Comparison of ENCODE assay signal across 15 cellular contexts in genomic region chr2:9596621-9597311, GRCh38. TPM values are rescaled to one million over a fixed set of nuclear protein-coding genes. Genes with fewer than 3 reads are reported as not detected.
DNase-seq lines count a peak whose midpoint lies in the region; ATAC-seq and TF ChIP-seq lines count a peak whose summit lies in the region.
"Had no signal": no experiment of that assay in that cellular context is flagged by ENCODE, and none has a peak within 500 bp of the region (broad histone marks: within the 10 kb centered on the region; RNA-seq: fewer than 3 reads in every experiment).

No MANE protein-coding gene starts in this region.

- H3K27me3 Mint-ChIP-seq in activated T-cell treated with anti-CD3 and anti-CD28 coated beads, Interleukin-2, amount 50 U/mL, for 24 hours: no peaks in the 10 kb centered on the region
- no peaks in the 10 kb centered on the region for H3K27me3 Mint-ChIP-seq in activated naive CD8-positive, alpha-beta T cell treated with anti-CD3 and anti-CD28 coated beads for 36 hours

- no peak overlapping the region for H3K9ac ChIP-seq in MM.1S (ENCODE audit: low read length)

- H4K20me1 ChIP-seq in MM.1S (ENCODE audit: insufficient read depth, low read length): peaks cover 25% of the 10 kb centered on the region

- 82 to 89% (median 83%) methylated on average over 10 of the region's 10 CpGs for WGBS in spleen, 5 donors

- H3K9me3 Mint-ChIP-seq in activated T-cell treated with anti-CD3 and anti-CD28 coated beads, Interleukin-2, amount 50 U/mL, for 24 hours: peaks cover 10% of the 10 kb centered on the region
- peaks cover 9% of the 10 kb centered on the region for H3K9me3 Mint-ChIP-seq in activated naive CD8-positive, alpha-beta T cell treated with anti-CD3 and anti-CD28 coated beads for 36 hours

- no peak overlapping the region for H3K4me3 ChIP-seq in MM.1S (ENCODE audit: low read length)
- H3K4me3 ChIP-seq in spleen: peak overlapping the region in 1 of 8 donors; percentile 26
- no peak overlapping the region for H3K4me3 ChIP-seq in H7 (ENCODE audit: insufficient read depth, low read depth, low read length)
- H3K4me3 ChIP-seq: sigmoid colon had no signal

- no peak for TF ChIP-seq CTCF in MM.1S (IDR thresholded peaks at IDR 0.05; ENCODE audit: low read length)
- no peak for TF ChIP-seq CTCF in spleen (IDR thresholded peaks at IDR 0.05 in 8 of 11, conservative IDR thresholded peaks at IDR 0.05 in 3 of 11)

- H3K4me2 ChIP-seq in MM.1S (ENCODE audit: low read depth, low read length): peak overlapping the region; percentile 21; the same call in 1 of the 2 replicates

- ATAC-seq in HG03442 (IDR thresholded peaks at IDR 0.05; ENCODE audit: unreplicated experiment): no peak

- H3K27ac ChIP-seq in MM.1S (ENCODE audit: low read length) (no peak overlapping the region), spleen (peak overlapping the region in 5 of 8 donors; percentile 30 to 56 (median 41))

- 0 out of 2 replicates have a peak, but pooled peaks cover 3% of the 10 kb centered on the region for H3F3A ChIP-seq in MM.1S (ENCODE audit: insufficient read depth, low read length)

- H3K4me3 Mint-ChIP-seq in activated T-cell treated with anti-CD3 and anti-CD28 coated beads, Interleukin-2, amount 50 U/mL, for 24 hours: peak overlapping the region; percentile 68
- H3K4me3 Mint-ChIP-seq in activated naive CD8-positive, alpha-beta T cell treated with anti-CD3 and anti-CD28 coated beads for 36 hours: no peak overlapping the region

- H3K36me3 ChIP-seq in MM.1S (replicated peaks; ENCODE audit: insufficient read depth, low read length) (peaks cover 10% of the 10 kb centered on the region), spleen (peaks cover 0 to 48% (median 22%) of the 10 kb centered on the region in 6 donors), H7 (replicated peaks; ENCODE audit: control insufficient read depth, insufficient read depth, low read length) (peaks cover 2% of the 10 kb centered on the region)

- no peak overlapping the region for H2AFZ ChIP-seq in MM.1S (ENCODE audit: low read length)

- H3K9me3 ChIP-seq in MM.1S (replicated peaks; ENCODE audit: insufficient read depth, low read length) (no peaks in the 10 kb centered on the region), spleen (peaks cover 9 to 28% (median 20%) of the 10 kb centered on the region in 8 donors)

- H3K4me1 Mint-ChIP-seq in activated T-cell treated with anti-CD3 and anti-CD28 coated beads, Interleukin-2, amount 50 U/mL, for 24 hours (ENCODE audit: low read depth): peaks cover 81% of the 10 kb centered on the region
- H3K4me1 Mint-ChIP-seq in activated naive CD8-positive, alpha-beta T cell treated with anti-CD3 and anti-CD28 coated beads for 36 hours: peaks cover 53% of the 10 kb centered on the region

- H3K79me2 ChIP-seq in MM.1S (ENCODE audit: low read length): peaks cover 99% of the 10 kb centered on the region

- H3K4me1 ChIP-seq in MM.1S (ENCODE audit: low read length): peaks cover 13% of the 10 kb centered on the region
- H3K4me1 ChIP-seq in spleen: peaks cover 19 to 58% (median 36%) of the 10 kb centered on the region in 6 donors

- H3K27ac Mint-ChIP-seq in activated T-cell treated with anti-CD3 and anti-CD28 coated beads, Interleukin-2, amount 50 U/mL, for 24 hours: peak overlapping the region; percentile 97
- H3K27ac Mint-ChIP-seq in activated naive CD8-positive, alpha-beta T cell treated with anti-CD3 and anti-CD28 coated beads for 36 hours: peak overlapping the region; percentile 70

- H3K27me3 ChIP-seq in MM.1S (replicated peaks; ENCODE audit: insufficient read depth, low read length) (no peaks in the 10 kb centered on the region), spleen (replicated peaks in 1 of 7) (no peaks in the 10 kb centered on the region), H7 (ENCODE audit: control insufficient read depth, insufficient read depth, low read length) (no peaks in the 10 kb centered on the region)
- H3K27me3 ChIP-seq: sigmoid colon had no signal

- TF ChIP-seq POLR2A in spleen (IDR thresholded peaks at IDR 0.05): no peak

- no peaks in the 10 kb centered on the region for H3K9me2 ChIP-seq in MM.1S (replicated peaks; ENCODE audit: insufficient read depth, low read length)

- peaks cover 73% of the 10 kb centered on the region for H3K36me3 Mint-ChIP-seq in activated T-cell treated with anti-CD3 and anti-CD28 coated beads, Interleukin-2, amount 50 U/mL, for 24 hours (ENCODE audit: low read depth)
- H3K36me3 Mint-ChIP-seq in activated naive CD8-positive, alpha-beta T cell treated with anti-CD3 and anti-CD28 coated beads for 36 hours: peaks cover 63% of the 10 kb centered on the region

- no peak for DNase-seq in activated T-cell treated with anti-CD3 and anti-CD28 coated beads, Interleukin-2, amount 50 U/mL, for 24 hours
- DNase-seq in activated T-cell treated with anti-CD3 and anti-CD28 coated beads for 4 hours (no peak), MM.1S (no peak), spleen (no peak), EL (no peak), H7 (no peak)
- no peak for DNase-seq in activated naive CD8-positive, alpha-beta T cell treated with anti-CD3 and anti-CD28 coated beads for 36 hours
- DNase-seq: activated effector memory CD4-positive, alpha-beta T cell treated with anti-CD3 and anti-CD28 coated beads, Interleukin-2, amount 50 U/mL, for 16 hours; foreskin melanocyte; Kasumi-1; NCI-H1694 treated with DMSO at 0.1 percent for 48 hours; NCI-H524; sigmoid colon; stimulated activated CD4-positive, alpha-beta T cell treated with anti-CD3 and anti-CD28 coated beads, Interleukin-4, amount 100 ng/mL, for 24 hours had no signal

- intact Hi-C loops in spleen (cut with DNase I; ENCODE audit: low total_unique reads): no loop called here

RNA-seq across cellular contexts. Expression of gene YWHAQ, which starts 34.0 kb away (rescaled TPM):
- total RNA-seq in activated naive CD8-positive, alpha-beta T cell treated with anti-CD3 and anti-CD28 coated beads for 36 hours: 100 to 1,000 TPM; 314 to 317 TPM
- 100 to 1,000 TPM; 118 to 162 (median 136) TPM for total RNA-seq in spleen
- polyA plus RNA-seq in spleen: 100 to 1,000 TPM in 2 of 3 donors, 10 to 100 TPM in 1; 69.0 to 129 (median 124) TPM
- total RNA-seq in H7 (2014; rRNA removed; shearing (Covaris generic)): 378 and 389 TPM in 2 replicates

RNA-seq across cellular contexts. Expression of gene ADAM17, which starts 41.1 kb away (rescaled TPM):
- total RNA-seq in activated naive CD8-positive, alpha-beta T cell treated with anti-CD3 and anti-CD28 coated beads for 36 hours: 10 to 100 TPM; 13.4 to 14.5 TPM
- total RNA-seq in spleen: 10 to 100 TPM; 27.4 to 54.0 (median 44.4) TPM
- 10 to 100 TPM in 1 of 3 donors, 1 to 10 TPM in 2; 9.4 to 10.6 (median 9.4) TPM for polyA plus RNA-seq in spleen
- total RNA-seq in H7 (2014; rRNA removed; shearing (Covaris generic)): 21.2 and 21.9 TPM in 2 replicates
